In the genomic region with DNA sequence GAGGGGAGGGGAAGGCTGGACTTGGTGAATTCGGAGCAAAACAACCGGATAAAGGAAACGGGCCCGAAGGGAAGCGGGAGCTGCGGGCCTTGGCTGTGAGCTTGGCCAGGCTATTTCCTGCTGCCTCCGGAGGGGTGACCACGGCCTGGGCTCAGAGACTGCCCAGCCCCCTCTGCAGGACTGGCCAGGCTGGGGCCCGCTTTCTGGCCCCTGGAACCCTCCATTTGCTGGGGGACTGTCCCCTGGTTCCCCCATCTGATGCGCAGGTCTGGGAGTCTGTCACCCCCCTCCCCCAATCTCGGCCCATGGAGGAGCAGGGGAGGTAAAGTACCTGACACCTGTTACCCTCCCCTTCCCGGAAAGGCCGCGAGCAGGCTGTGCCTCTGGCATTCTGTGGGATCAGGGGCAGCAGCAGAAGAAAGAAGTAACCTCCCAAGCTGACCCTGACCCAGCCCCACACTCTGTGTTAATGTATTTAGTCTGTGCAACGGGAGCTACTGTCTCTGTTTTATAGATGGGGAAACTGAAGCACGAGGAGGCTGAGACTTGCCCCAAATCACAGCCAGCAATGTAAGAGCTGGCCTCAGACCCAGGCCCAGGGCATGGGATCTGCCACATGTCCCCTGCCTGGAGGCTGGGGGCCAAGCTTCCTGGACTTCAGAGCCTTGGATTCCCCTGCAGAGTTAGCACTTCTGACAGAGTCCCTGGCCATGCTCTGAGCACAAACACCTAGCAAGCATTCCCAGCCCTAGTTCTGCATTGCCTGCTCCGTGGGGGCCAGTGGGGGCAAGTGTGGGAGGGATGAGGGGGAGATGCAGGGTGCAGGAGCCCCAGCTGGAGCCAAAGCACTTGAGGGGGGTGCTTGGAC, we compare ENCODE assay signal across 8 cellular contexts. TPM values are rescaled to one million over a fixed set of nuclear protein-coding genes. Genes with fewer than 3 reads are reported as not detected.
A peak's percentile ranks its signal among the peaks of the same experiment; 100 is the strongest.
DNase-seq lines count a peak whose midpoint lies in the region; ATAC-seq and TF ChIP-seq lines count a peak whose summit lies in the region.

No MANE protein-coding gene starts in this region.

- POLR2A ChIA-PET in PC-3 (lab: Charles Lee; ENCODE audit: unreplicated experiment) = interaction anchor here (0.6 kb wide), 2 partner anchors 43 to 297 kb away, joined by 3 read pairs; no protein-coding TSS in a partner anchor

- peaks cover 12% of the 10 kb centered on the region for H3K4me1 ChIP-seq in PC-3 (ENCODE audit: insufficient read depth, low read length)
- H3K4me1 ChIP-seq in fibroblast of lung (ENCODE audit: control insufficient read depth, extremely low read depth, insufficient read depth, low read length) = no peaks in the 10 kb centered on the region
- H3K4me1 ChIP-seq in parathyroid adenoma = peaks cover 4% of the 10 kb centered on the region

- H3K27me3 ChIP-seq in PC-3 (ENCODE audit: low read length) (no peaks in the 10 kb centered on the region), fibroblast of lung (ENCODE audit: control insufficient read depth, insufficient read depth, low read length) (peaks cover 26% of the 10 kb centered on the region), parathyroid adenoma (ENCODE audit: control insufficient read depth, insufficient read depth, low read length) (no peaks in the 10 kb centered on the region)

- BruUV-seq in PC-3 (replicated peaks; lab: Mats Ljungman, UMichigan) = TSS peak; percentile 31

- H3K4me3 ChIP-seq in PC-3 (ENCODE audit: low read length) = peak overlapping the region; percentile 71
- peak overlapping the region in 1 of 4 experiments; percentile 46 for H3K4me3 ChIP-seq in fibroblast of lung (replicated peaks in 1 of 4; ENCODE audit: control extremely low read depth in 1 of 4, insufficient read depth in 1 of 4, low read depth in 3 of 4, low read length in 4 of 4)
- H3K4me3 ChIP-seq in parathyroid adenoma (ENCODE audit: low read depth, low read length) = peak overlapping the region; percentile 65

- H3F3A ChIP-seq in PC-3 (ENCODE audit: low read length, unreplicated experiment) = peaks cover 5% of the 10 kb centered on the region

- in situ Hi-C loops in KBM-7 (cut with MboI; ENCODE audit: low pct_unique_long_range_greater_than_20kb, low sequenced_read_pairs) = no loop called here

- H3K36me3 ChIP-seq in PC-3 (ENCODE audit: low read depth, low read length) (no peaks in the 10 kb centered on the region), fibroblast of lung (ENCODE audit: control insufficient read depth, insufficient read depth, low read length) (peaks cover 5% of the 10 kb centered on the region), parathyroid adenoma (ENCODE audit: control insufficient read depth, insufficient read depth, low read length) (no peaks in the 10 kb centered on the region)

- intact Hi-C loops in PC-3 (cut with micrococcal nuclease) = loop anchor here (1.0 to 2.0 kb wide), 2 partner anchors 23 to 81 kb away; a partner anchor contains a TSS

- peak; percentile 21 for ATAC-seq in PC-3

- TF ChIP-seq CTCF in PC-3 (conservative IDR thresholded peaks at IDR 0.05; ENCODE audit: low read depth, low read length) = no peak
- TF ChIP-seq CTCF in fibroblast of lung (conservative IDR thresholded peaks at IDR 0.05 in 1 of 2, IDR thresholded peaks at IDR 0.05 in 1 of 2; ENCODE audit: low read depth in 1 of 2, low read length in 2 of 2) = no peak
- TF ChIP-seq CTCF in parathyroid adenoma (IDR thresholded peaks at IDR 0.05) = no peak

- H2AFZ ChIP-seq in PC-3 (ENCODE audit: low read length) (peak overlapping the region; percentile 85), fibroblast of lung (ENCODE audit: low read length) (no peak overlapping the region), parathyroid adenoma (peak overlapping the region; percentile 88)

- no peaks in the 10 kb centered on the region for H3K79me2 ChIP-seq in PC-3 (ENCODE audit: low read length)
- no peaks in the 10 kb centered on the region for H3K79me2 ChIP-seq in fibroblast of lung (ENCODE audit: control insufficient read depth, insufficient read depth, low read length)
- no peaks in the 10 kb centered on the region for H3K79me2 ChIP-seq in parathyroid adenoma

- CTCF ChIA-PET in PC-3 (lab: Charles Lee) = interaction anchor here (0.6 to 2.1 kb wide), 5 partner anchors 15 to 341 kb away, joined by 3 to 8 read pairs (median 3); a partner anchor contains a TSS

- H3K9me2 ChIP-seq in PC-3 (replicated peaks; ENCODE audit: low read length) = no peaks in the 10 kb centered on the region

- no peaks in the 10 kb centered on the region for H4K20me1 ChIP-seq in PC-3 (ENCODE audit: low read length)
- no peaks in the 10 kb centered on the region for H4K20me1 ChIP-seq in fibroblast of lung (ENCODE audit: control insufficient read depth, extremely low read depth, insufficient read depth, low read length)

- H3K9ac ChIP-seq in PC-3 (ENCODE audit: low read length) = peak overlapping the region; percentile 37; the same call in 1 of the 2 replicates
- no peak overlapping the region for H3K9ac ChIP-seq in fibroblast of lung (ENCODE audit: insufficient read depth, low read length)
- H3K9ac ChIP-seq in parathyroid adenoma = no peak overlapping the region

- peak overlapping the region; percentile 88 for H3K4me2 ChIP-seq in PC-3 (ENCODE audit: low read length)
- peak overlapping the region; percentile 82 for H3K4me2 ChIP-seq in fibroblast of lung (ENCODE audit: extremely low read depth, insufficient read depth, low read length)
- peak overlapping the region; percentile 82 for H3K4me2 ChIP-seq in parathyroid adenoma (ENCODE audit: low read length)

- H3K9me3 ChIP-seq in PC-3 (ENCODE audit: low read length) (no peaks in the 10 kb centered on the region), fibroblast of lung (ENCODE audit: control insufficient read depth, insufficient read depth, low read depth, low read length) (no peaks in the 10 kb centered on the region), parathyroid adenoma (ENCODE audit: control insufficient read depth, low read length) (no peaks in the 10 kb centered on the region)

- no peak overlapping the region for H3K27ac ChIP-seq in PC-3 (ENCODE audit: low read length)
- H3K27ac ChIP-seq in fibroblast of lung (ENCODE audit: insufficient read depth, low read length) = no peak overlapping the region
- H3K27ac ChIP-seq in parathyroid adenoma = peak overlapping the region; percentile 37

- DNase-seq in ELR (ENCODE audit: low read depth) (peak; percentile 28), PC-3 (no peak), fibroblast of lung (ENCODE audit: low read depth in 2 of 2) (no peak), NCI-H1092 (lab: John Stamatoyannopoulos, UW) (no peak), KBM-7 (no peak), mesenteric fat pad (ENCODE audit: low spot score) (no peak), NCI-H774 (lab: John Stamatoyannopoulos, UW) (no peak)

RNA-seq across cellular contexts. Expression of a gene that starts 3.5 kb away (rescaled TPM):
- 2.1 and 3.4 TPM in 2 replicates for total RNA-seq in PC-3 (2014; rRNA removed)
- 0.26 and 0.66 TPM in 2 replicates for total RNA-seq in fibroblast of lung
- polyA plus RNA-seq in fibroblast of lung = 0.02 TPM in 2 replicates
- 0.13 TPM in 1 of 2 replicates, not detected in the other for polyA plus RNA-seq in fibroblast of lung (2012)
- polyA minus RNA-seq in fibroblast of lung (ENCODE audit: low replicate concordance) = 0.19 TPM in 1 of 2 replicates, not detected in the other
- 0.74 TPM for total RNA-seq in mesenteric fat pad

RNA-seq across cellular contexts. Expression of a gene that starts 9.9 kb away (rescaled TPM):
- total RNA-seq in PC-3 (2014; rRNA removed) = 1.1 and 1.5 TPM in 2 replicates
- total RNA-seq in fibroblast of lung = not detected in 2 replicates
- polyA plus RNA-seq in fibroblast of lung = not detected in 2 replicates
- 0.15 TPM in 1 of 2 replicates, not detected in the other for polyA plus RNA-seq in fibroblast of lung (2012)
- not detected in 2 replicates for polyA minus RNA-seq in fibroblast of lung (ENCODE audit: low replicate concordance)
- total RNA-seq in mesenteric fat pad = 70.5 TPM

RNA-seq across cellular contexts. Expression of a gene that starts 23.5 kb away (rescaled TPM):
- total RNA-seq in PC-3 (2014; rRNA removed) = 19.1 and 23.4 TPM in 2 replicates
- total RNA-seq in fibroblast of lung = 23.9 and 25.2 TPM in 2 replicates
- 12.7 and 17.1 TPM in 2 replicates for polyA plus RNA-seq in fibroblast of lung
- 38.9 and 43.2 TPM in 2 replicates for polyA plus RNA-seq in fibroblast of lung (2012)
- polyA minus RNA-seq in fibroblast of lung (ENCODE audit: low replicate concordance) = 26.2 and 46.1 TPM in 2 replicates
- 42.5 TPM for total RNA-seq in mesenteric fat pad

RNA-seq across cellular contexts. Expression of a gene that starts 39.8 kb away (rescaled TPM):
- 43.2 and 54.3 TPM in 2 replicates for total RNA-seq in PC-3 (2014; rRNA removed)
- 9.1 and 11.6 TPM in 2 replicates for total RNA-seq in fibroblast of lung
- polyA plus RNA-seq in fibroblast of lung = 5.5 and 5.8 TPM in 2 replicates
- 8.9 and 9.8 TPM in 2 replicates for polyA plus RNA-seq in fibroblast of lung (2012)
- polyA minus RNA-seq in fibroblast of lung (ENCODE audit: low replicate concordance) = 12.5 and 22.1 TPM in 2 replicates
- total RNA-seq in mesenteric fat pad = 29.0 TPM

RNA-seq across cellular contexts. Expression of a gene that starts 40.4 kb away (rescaled TPM):
- total RNA-seq in PC-3 (2014; rRNA removed) = 5.6 and 7.4 TPM in 2 replicates
- total RNA-seq in fibroblast of lung = 2.6 and 4.1 TPM in 2 replicates
- 0.17 and 0.49 TPM in 2 replicates for polyA plus RNA-seq in fibroblast of lung
- polyA plus RNA-seq in fibroblast of lung (2012) = 0.47 and 0.96 TPM in 2 replicates
- 0.39 and 0.56 TPM in 2 replicates for polyA minus RNA-seq in fibroblast of lung (ENCODE audit: low replicate concordance)
- total RNA-seq in mesenteric fat pad = 1.3 TPM

Comparison
In these comparisons a context has a peak if more than half of its experiments do, and no peak if none do; other contexts are left out.
1. RNA of a gene that starts 9.9 kb away (total RNA-seq): 70.5 TPM in mesenteric fat pad (single experiment); 1.1 to 1.5 TPM in PC-3 and not detected in fibroblast of lung; every median in the first group is over 10 times any median in the second.
2. Peak in every context shown above with its lines, with median percentiles within 50 percentile points of each other: H3K4me2 ChIP-seq.